9 cellular contexts compared by ENCODE assay signal in the genomic region with DNA sequence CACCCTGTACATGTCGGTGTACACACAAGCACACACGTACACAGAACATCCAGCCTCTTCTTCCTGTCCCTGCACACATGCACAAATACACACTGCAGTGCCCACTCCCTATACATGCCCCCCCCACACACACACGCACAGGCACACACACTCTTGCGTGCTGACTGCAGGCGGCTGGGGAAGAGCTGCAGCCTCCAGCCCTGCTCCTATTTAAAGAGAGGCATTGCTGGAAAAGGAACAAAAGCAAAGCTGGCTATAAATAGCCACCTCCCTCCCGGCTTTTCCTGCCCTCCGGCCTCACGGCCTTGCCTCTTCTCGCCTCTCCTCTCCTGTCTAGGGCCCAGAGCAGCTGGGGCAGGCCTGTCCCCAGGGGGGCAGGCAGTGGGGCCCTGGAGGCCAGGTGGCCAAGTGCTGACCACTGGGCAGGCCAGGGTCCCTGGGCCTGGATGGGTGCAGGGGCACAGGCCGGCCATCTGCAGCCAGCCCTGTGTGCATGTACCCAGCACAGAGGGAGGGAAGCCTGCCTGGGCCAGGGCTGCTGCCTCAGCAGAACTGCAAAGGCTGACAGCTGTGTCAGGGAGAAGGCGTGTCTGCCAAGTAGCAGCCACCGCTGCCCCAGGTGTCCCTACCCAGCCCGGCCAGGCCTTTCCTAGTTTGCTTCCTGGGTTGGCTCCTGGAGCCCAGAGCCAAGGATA. TPM values are rescaled to one million over a fixed set of nuclear protein-coding genes. Genes with fewer than 3 reads are reported as not detected.
DNase-seq lines count a peak whose midpoint lies in the region; ATAC-seq and TF ChIP-seq lines count a peak whose summit lies in the region.
"Had no signal": no experiment of that assay in that cellular context is flagged by ENCODE, and none has a peak within 500 bp of the region (broad histone marks: within the 10 kb centered on the region; RNA-seq: fewer than 3 reads in every experiment).

No MANE protein-coding gene starts in this region.

- no peak overlapping the region for H3K4me3 ChIP-seq in endodermal cell (ENCODE audit: low read length)
- H3K4me3 ChIP-seq in naive thymus-derived CD4-positive, alpha-beta T cell (ENCODE audit: low read length) = no peak overlapping the region

- H3K36me3 ChIP-seq in endodermal cell (ENCODE audit: control insufficient read depth, insufficient read depth, low read length) = peaks cover 14% of the 10 kb centered on the region
- no peaks in the 10 kb centered on the region for H3K36me3 ChIP-seq in naive thymus-derived CD4-positive, alpha-beta T cell (ENCODE audit: control insufficient read depth in 2 of 3, insufficient read depth in 3 of 3, low read length in 3 of 3)

- WGBS in endodermal cell (ENCODE audit: insufficient coverage in 1 of 2, insufficient read length in 1 of 2), 2 experiments = 33 to 65% methylated on average over 7 to 13 of the region's 13 CpGs

- peak overlapping the region; percentile 93 for H3K27ac ChIP-seq in endodermal cell (ENCODE audit: low read depth, low read length)
- no peak overlapping the region for H3K27ac ChIP-seq in naive thymus-derived CD4-positive, alpha-beta T cell (ENCODE audit: low read depth, low read length)

- no peaks in the 10 kb centered on the region for H3K27me3 ChIP-seq in endodermal cell (ENCODE audit: control insufficient read depth, insufficient read depth, low read length, poor library complexity, severe bottlenecking)
- H3K27me3 ChIP-seq in naive thymus-derived CD4-positive, alpha-beta T cell (ENCODE audit: control insufficient read depth in 2 of 2, insufficient read depth in 2 of 2, low read length in 2 of 2) = no peaks in the 10 kb centered on the region

- no peaks in the 10 kb centered on the region for H3K9me3 ChIP-seq in endodermal cell (ENCODE audit: control insufficient read depth, low read length)
- H3K9me3 ChIP-seq in naive thymus-derived CD4-positive, alpha-beta T cell (ENCODE audit: control insufficient read depth in 2 of 3, low read length in 3 of 3) = no peaks in the 10 kb centered on the region

- H3K27me3 Mint-ChIP-seq in endodermal cell (ENCODE audit: insufficient read depth) = peaks cover 11% of the 10 kb centered on the region
- peaks cover 26 to 41% (median 32%) of the 10 kb centered on the region in 5 donors for H3K27me3 Mint-ChIP-seq in naive thymus-derived CD4-positive, alpha-beta T cell

- POLR2A ChIA-PET in naive thymus-derived CD4-positive, alpha-beta T cell (lab: Charles Lee) = no interaction called here

- intact Hi-C loops in naive thymus-derived CD4-positive, alpha-beta T cell (cut with micrococcal nuclease) = no loop called here

- no peak overlapping the region for H3K9ac ChIP-seq in endodermal cell (ENCODE audit: extremely low read depth, low read length, poor library complexity, severe bottlenecking)

- peak overlapping the region; percentile 72 for H3K27ac Mint-ChIP-seq in endodermal cell
- H3K27ac Mint-ChIP-seq in naive thymus-derived CD4-positive, alpha-beta T cell = peak overlapping the region in 1 of 9 donors; percentile 11
- H3K27ac Mint-ChIP-seq: stimulated activated naive CD8-positive, alpha-beta T cell treated with anti-CD3 and anti-CD28 coated beads, Interleukin-15, Interleukin-2, amounts not matched to agents 100 ng/mL and 50 ng/mL, for 24 hours had no signal

- CTCF ChIA-PET in naive thymus-derived CD4-positive, alpha-beta T cell (lab: Charles Lee) = no interaction called here

- DNase-seq in DMS53 treated with DMSO at 0.1 percent for 48 hours (lab: John Stamatoyannopoulos, UW; ENCODE audit: unreplicated experiment) = peak; percentile 77
- DNase-seq in NCI-H748 treated with DMSO at 0.1 percent for 48 hours (lab: John Stamatoyannopoulos, UW) = peak; percentile 23
- peak; percentile 86 for DNase-seq in endodermal cell
- no peak for DNase-seq in naive thymus-derived CD4-positive, alpha-beta T cell
- no peak for DNase-seq in stimulated activated CD4-positive, alpha-beta T cell treated with anti-CD3 and anti-CD28 coated beads, Interleukin-4, amount 100 ng/mL, for 1 hour

- peak overlapping the region; percentile 33 for H3K4me3 Mint-ChIP-seq in endodermal cell
- H3K4me3 Mint-ChIP-seq in naive thymus-derived CD4-positive, alpha-beta T cell = peak overlapping the region in 8 of 10 donors; percentile 7 to 70 (median 48)
- H3K4me3 Mint-ChIP-seq: stimulated activated naive CD8-positive, alpha-beta T cell treated with anti-CD3 and anti-CD28 coated beads, Interleukin-15, Interleukin-2, amounts not matched to agents 100 ng/mL and 50 ng/mL, for 24 hours had no signal

- ATAC-seq in naive thymus-derived CD4-positive, alpha-beta T cell = no peak
- ATAC-seq in HG02970 (IDR thresholded peaks at IDR 0.05; ENCODE audit: low FRiP score, unreplicated experiment) = no peak
- ATAC-seq in GM18502 (IDR thresholded peaks at IDR 0.05; ENCODE audit: poor library complexity, unreplicated experiment) = no peak
- ATAC-seq in HG03095 (IDR thresholded peaks at IDR 0.05; ENCODE audit: unreplicated experiment) = no peak

- peaks cover 37% of the 10 kb centered on the region for H3K4me1 Mint-ChIP-seq in endodermal cell
- H3K4me1 Mint-ChIP-seq in naive thymus-derived CD4-positive, alpha-beta T cell = peaks cover 0 to 10% (median 0%) of the 10 kb centered on the region in 7 donors

- no peak for TF ChIP-seq CTCF in endodermal cell (conservative IDR thresholded peaks at IDR 0.05)

- peaks cover 3% of the 10 kb centered on the region for H3K36me3 Mint-ChIP-seq in endodermal cell (ENCODE audit: low read depth)
- H3K36me3 Mint-ChIP-seq in naive thymus-derived CD4-positive, alpha-beta T cell = peaks cover 0 to 7% (median 0%) of the 10 kb centered on the region in 5 donors

- no peaks in the 10 kb centered on the region for H3K9me3 Mint-ChIP-seq in endodermal cell
- H3K9me3 Mint-ChIP-seq in naive thymus-derived CD4-positive, alpha-beta T cell = no peaks in the 10 kb centered on the region
- H3K9me3 Mint-ChIP-seq: stimulated activated naive CD8-positive, alpha-beta T cell treated with anti-CD3 and anti-CD28 coated beads, Interleukin-15, Interleukin-2, amounts not matched to agents 100 ng/mL and 50 ng/mL, for 24 hours had no signal

- peaks cover 28% of the 10 kb centered on the region for H3K4me1 ChIP-seq in endodermal cell (ENCODE audit: control insufficient read depth, insufficient read depth, low read length)
- H3K4me1 ChIP-seq in naive thymus-derived CD4-positive, alpha-beta T cell (ENCODE audit: control insufficient read depth in 2 of 2, insufficient read depth in 2 of 2, low read length in 2 of 2) = no peaks in the 10 kb centered on the region

RNA-seq across cellular contexts. Expression of gene RTN4RL1, which starts 25.4 kb away (rescaled TPM):
- 10 to 100 TPM; 18.2 to 19.6 TPM for total RNA-seq in endodermal cell
- 5.4 TPM for polyA plus RNA-seq in endodermal cell (2013, experiment 1 of 2)
- polyA plus RNA-seq in endodermal cell (2013, experiment 2 of 2) = 7.7 TPM
- 1 to 10 TPM in 1 of 5 experiments, under 1 TPM in 2, not detected in 2; 0.19 to 1.5 (median 0.49) TPM for total RNA-seq in naive thymus-derived CD4-positive, alpha-beta T cell
- polyA plus RNA-seq in naive thymus-derived CD4-positive, alpha-beta T cell = under 1 TPM; 0.21 to 0.58 TPM

RNA-seq across cellular contexts. Expression of gene DPH1, which starts 30.2 kb away (rescaled TPM):
- 10 to 100 TPM; 31.1 to 48.3 TPM for total RNA-seq in endodermal cell
- polyA plus RNA-seq in endodermal cell (2013, experiment 1 of 2) = 34.4 TPM
- polyA plus RNA-seq in endodermal cell (2013, experiment 2 of 2) = 26.5 TPM
- total RNA-seq in naive thymus-derived CD4-positive, alpha-beta T cell = 100 to 1,000 TPM in 1 of 5 experiments, 10 to 100 TPM in 4; 47.3 to 124 (median 97.6) TPM
- polyA plus RNA-seq in naive thymus-derived CD4-positive, alpha-beta T cell = 10 to 100 TPM; 32.9 to 51.3 TPM

RNA-seq across cellular contexts. Expression of gene OVCA2, which starts 42.1 kb away (rescaled TPM):
- total RNA-seq in endodermal cell = 10 to 100 TPM; 19.8 to 27.5 TPM
- 24.3 TPM for polyA plus RNA-seq in endodermal cell (2013, experiment 1 of 2)
- 24.8 TPM for polyA plus RNA-seq in endodermal cell (2013, experiment 2 of 2)
- total RNA-seq in naive thymus-derived CD4-positive, alpha-beta T cell = 10 to 100 TPM; 24.5 to 37.9 (median 31.8) TPM
- polyA plus RNA-seq in naive thymus-derived CD4-positive, alpha-beta T cell = 10 to 100 TPM; 52.7 to 65.5 TPM

RNA-seq across cellular contexts. Expression of gene HIC1, which starts 55.2 kb away (rescaled TPM):
- under 1 TPM; 0.13 to 0.57 TPM for total RNA-seq in endodermal cell
- 0.64 TPM for polyA plus RNA-seq in endodermal cell (2013, experiment 1 of 2)
- 0.21 TPM for polyA plus RNA-seq in endodermal cell (2013, experiment 2 of 2)
- total RNA-seq in naive thymus-derived CD4-positive, alpha-beta T cell = 100 to 1,000 TPM in 1 of 5 experiments, 1 to 10 TPM in 4; 1.4 to 128 (median 6.3) TPM
- polyA plus RNA-seq in naive thymus-derived CD4-positive, alpha-beta T cell = under 1 TPM; 0.56 to 0.83 TPM

Comparison
In these comparisons a context has a peak if more than half of its experiments do, and no peak if none do; other contexts are left out.
1. DNase-seq: peak in DMS53 treated with DMSO at 0.1 percent for 48 hours (single experiment), NCI-H748 treated with DMSO at 0.1 percent for 48 hours (single experiment) and endodermal cell (single experiment); none in naive thymus-derived CD4-positive, alpha-beta T cell (0 of 9) and stimulated activated CD4-positive, alpha-beta T cell treated with anti-CD3 and anti-CD28 coated beads, Interleukin-4, amount 100 ng/mL, for 1 hour (single experiment).
2. RNA of gene RTN4RL1, which starts 25.4 kb away (total RNA-seq): 18.2 to 19.6 TPM in endodermal cell; 0.19 to 1.5 TPM in naive thymus-derived CD4-positive, alpha-beta T cell; every median in the first group is over 4 times any median in the second.